18 cellular contexts compared by ENCODE assay signal in genomic region chr15:49810651-49811175, GRCh38.
"Had no signal": no experiment of that assay in that cellular context is flagged by ENCODE, and none has a peak within 500 bp of the region (broad histone marks: within the 10 kb centered on the region; RNA-seq: fewer than 3 reads in every experiment).

No MANE protein-coding gene starts in this region.

- H3K27me3 ChIP-seq: foreskin keratinocyte, tibial artery had no signal

- ATAC-seq: foreskin keratinocyte had no signal

- H3K36me3 ChIP-seq: prostate gland, tibial artery had no signal

- DNase-seq: activated CD4-positive, alpha-beta memory T cell treated with anti-CD3 and anti-CD28 coated beads for 36 hours; activated CD4-positive, alpha-beta T cell treated with anti-CD3 and anti-CD28 coated beads for 48 hours; activated effector memory CD4-positive, alpha-beta T cell treated with Interleukin-2 at 50 U/mL for 16 hours; activated naive CD4-positive, alpha-beta T cell treated with anti-CD3 and anti-CD28 coated beads for 36 hours; activated naive CD8-positive, alpha-beta T cell treated with anti-CD3 and anti-CD28 coated beads, Interleukin-2, amount 10 ng/mL, durations not matched to agents 7 days and 5 days; activated T-cell treated with anti-CD3 and anti-CD28 coated beads, Interleukin-2, amount 50 U/mL, for 48 hours; amygdala; cerebellar nuclear complex; endodermal cell; foreskin keratinocyte; hypothalamus; midbrain; natural killer cell; stimulated activated CD4-positive, alpha-beta T cell treated with anti-CD3 and anti-CD28 coated beads, Interleukin-4, amount 100 ng/mL, for 24 hours; tibial artery had no signal

- H3K4me1 ChIP-seq: foreskin keratinocyte, prostate gland had no signal

- H3K27ac ChIP-seq: coronary artery, epithelial cell of prostate, foreskin keratinocyte, prostate gland had no signal

- H3K9me3 ChIP-seq: prostate gland, tibial artery had no signal

- H3K4me3 ChIP-seq: coronary artery, prostate gland, tibial artery had no signal
